ENCODE assay signal across 1 cellular context in genomic region chr5:86865396-86865795, GRCh38.
TF ChIP-seq lines count a peak whose summit lies in the region.

No MANE protein-coding gene starts in this region.

TF ChIP-seq in HepG2, 621 proteins besides CTCF, POLR2A, EP300 and RAD21 (continued from another document):
- no peak for TF ChIP-seq ARID5B (CRISPR knock-in tag; IDR thresholded peaks at IDR 0.05)
- no peak for TF ChIP-seq ARNT (IDR thresholded peaks at IDR 0.05)
- TF ChIP-seq MAFG (CRISPR knock-in tag; IDR thresholded peaks at IDR 0.05), result no peak
- no peak for TF ChIP-seq RARG (CRISPR knock-in tag; IDR thresholded peaks at IDR 0.05; ENCODE audit: low read depth)
- no peak for TF ChIP-seq ZBTB7A (CRISPR knock-in tag; IDR thresholded peaks at IDR 0.05)
- no peak for TF ChIP-seq ZBTB42 (CRISPR knock-in tag; IDR thresholded peaks at IDR 0.05)
- TF ChIP-seq BORCS8-MEF2B (CRISPR knock-in tag; IDR thresholded peaks at IDR 0.05), result no peak
- no peak for TF ChIP-seq CHD4 (IDR thresholded peaks at IDR 0.05; ENCODE audit: borderline replicate concordance, low read length)
- TF ChIP-seq ZNF430 (CRISPR knock-in tag; IDR thresholded peaks at IDR 0.05), result no peak
- TF ChIP-seq ZNF512B (CRISPR knock-in tag; IDR thresholded peaks at IDR 0.05; ENCODE audit: borderline replicate concordance), result no peak
- no peak for TF ChIP-seq ZNF326 (CRISPR knock-in tag; IDR thresholded peaks at IDR 0.05; ENCODE audit: borderline replicate concordance)
- no peak for TF ChIP-seq REPIN1 (CRISPR knock-in tag; IDR thresholded peaks at IDR 0.05; ENCODE audit: borderline replicate concordance, low read depth)
- TF ChIP-seq ZNF766 (CRISPR knock-in tag; IDR thresholded peaks at IDR 0.05; ENCODE audit: borderline replicate concordance), result no peak
- no peak for TF ChIP-seq CREM (IDR thresholded peaks at IDR 0.05)
- TF ChIP-seq CREM (CRISPR knock-in tag; IDR thresholded peaks at IDR 0.05), result no peak
- no peak for TF ChIP-seq POGZ (CRISPR knock-in tag; IDR thresholded peaks at IDR 0.05)
- no peak for TF ChIP-seq MAX (IDR thresholded peaks at IDR 0.05)
- no peak for TF ChIP-seq IRX3 (CRISPR knock-in tag; IDR thresholded peaks at IDR 0.05; ENCODE audit: borderline replicate concordance, low read depth)
